8 cellular contexts compared by ENCODE assay signal in the genomic region with DNA sequence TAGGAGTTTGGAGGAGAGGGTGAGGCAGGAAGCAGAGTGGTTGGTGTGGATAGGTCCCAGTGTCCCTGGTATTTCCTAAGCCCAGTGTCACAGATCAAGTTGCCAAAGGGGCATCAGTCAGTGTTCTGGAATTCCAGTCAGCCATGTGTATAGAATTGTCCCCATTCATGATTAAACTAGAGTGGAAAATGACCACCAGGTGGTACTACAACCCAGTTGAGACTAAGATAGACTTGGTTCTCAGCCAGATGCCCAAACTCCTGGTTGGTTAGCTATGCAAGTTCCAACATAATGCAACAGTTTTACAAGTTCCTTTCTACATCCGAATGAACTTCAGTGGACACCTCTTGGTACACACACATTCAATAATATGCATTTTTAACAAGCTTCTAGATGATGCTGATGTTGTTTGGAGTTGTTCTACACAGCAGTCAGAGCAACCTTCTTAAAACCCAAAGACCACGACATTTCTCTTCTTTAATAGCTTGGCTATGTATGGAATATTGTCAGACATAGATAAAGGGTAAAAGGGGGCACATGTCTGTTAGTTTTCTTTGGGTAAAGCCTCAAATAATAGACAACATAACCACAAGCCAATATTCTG. TPM values are rescaled to one million over a fixed set of nuclear protein-coding genes. Genes with fewer than 3 reads are reported as not detected.
DNase-seq lines count a peak whose midpoint lies in the region; ATAC-seq and TF ChIP-seq lines count a peak whose summit lies in the region.

No MANE protein-coding gene starts in this region.

- H3K4me3 ChIP-seq in AG04449 (ENCODE audit: low read depth, low read length) (no peak overlapping the region), astrocyte of the cerebellum (ENCODE audit: low read depth, low read length) (no peak overlapping the region), iPS DF 6.9 (ENCODE audit: low read length) (no peak overlapping the region), spleen (no peak overlapping the region)

- no peaks in the 10 kb centered on the region for H3K4me1 ChIP-seq in iPS DF 6.9 (ENCODE audit: control insufficient read depth, insufficient read depth, low read length)
- peaks cover 0 to 5% (median 0%) of the 10 kb centered on the region in 6 donors for H3K4me1 ChIP-seq in spleen

- TF ChIP-seq CTCF in AG04449 (IDR thresholded peaks at IDR 0.05; ENCODE audit: insufficient read depth, low read length, missing control alignments) (peak; percentile 50), astrocyte of the cerebellum (IDR thresholded peaks at IDR 0.05; ENCODE audit: low read depth, low read length, missing control alignments) (peak; percentile 60), spleen (IDR thresholded peaks at IDR 0.05 in 8 of 11, conservative IDR thresholded peaks at IDR 0.05 in 3 of 11) (peak in 9 of 11 experiments; percentile 16 to 56 (median 50))

- CTCF ChIA-PET in AG04449 (lab: Yijun Ruan, JAX), result interaction anchor here (0.7 to 7.2 kb wide), 23 partner anchors 8 to 462 kb away, joined by 3 to 75 read pairs (median 4); a partner anchor contains a TSS

- H3K36me3 ChIP-seq in iPS DF 6.9 (ENCODE audit: control insufficient read depth, insufficient read depth, low read length), result no peaks in the 10 kb centered on the region
- no peaks in the 10 kb centered on the region for H3K36me3 ChIP-seq in spleen

- H3K27me3 ChIP-seq in iPS DF 6.9 (ENCODE audit: control insufficient read depth, insufficient read depth, low read length) (no peaks in the 10 kb centered on the region), spleen (replicated peaks in 1 of 7) (no peaks in the 10 kb centered on the region)

- POLR2A ChIA-PET in AG04449 (lab: Yijun Ruan, JAX), result interaction anchor here (1.0 kb wide), 1 partner anchor 415 kb away, joined by 3 read pairs; a partner anchor contains a TSS

- WGBS in iPS DF 6.9 (ENCODE audit: insufficient coverage, insufficient read length), result no CpG with 5 or more reads among the region's 2 CpGs
- WGBS in spleen, 5 donors, result 44 to 60% (median 46%) methylated on average over 2 of the region's 2 CpGs

- H3K9me3 ChIP-seq in iPS DF 6.9 (ENCODE audit: control insufficient read depth, insufficient read depth, low read length) (no peaks in the 10 kb centered on the region), spleen (no peaks in the 10 kb centered on the region)

- intact Hi-C loops in spleen (cut with DNase I; ENCODE audit: low total_unique reads), result no loop called here

- ATAC-seq in HG03354 (IDR thresholded peaks at IDR 0.05; ENCODE audit: poor library complexity, severe bottlenecking, unreplicated experiment) (peak; percentile 72), GM21381 (IDR thresholded peaks at IDR 0.05; ENCODE audit: unreplicated experiment) (no peak)

- in situ Hi-C loops in astrocyte of the cerebellum (cut with HindIII; ENCODE audit: low sequenced_read_pairs), result loop anchor here (25.0 kb wide), 1 partner anchor 425 kb away; a partner anchor contains a TSS

- TF ChIP-seq POLR2A in spleen (IDR thresholded peaks at IDR 0.05), result no peak

- H3K27ac ChIP-seq in iPS DF 6.9 (ENCODE audit: low read length) (no peak overlapping the region), spleen (no peak overlapping the region)

- DNase-seq in AG04449 (ENCODE audit: low read depth, low spot score) (no peak), GDM1 (lab: John Stamatoyannopoulos, UW) (peak; percentile 49), NCI-H446 treated with DMSO at 0.1 percent for 48 hours (lab: John Stamatoyannopoulos, UW) (peak; percentile 54), astrocyte of the cerebellum (ENCODE audit: low read depth) (peak; percentile 70), iPS DF 6.9 (ENCODE audit: low read depth, low spot score) (peak; percentile 61), spleen (no peak)

RNA-seq across cellular contexts. Expression of a gene that starts 8.4 kb away (rescaled TPM):
- total RNA-seq in spleen, result 10 to 100 TPM; 33.9 to 64.0 (median 39.2) TPM
- polyA plus RNA-seq in spleen, result 10 to 100 TPM; 18.4 to 24.7 (median 21.3) TPM

RNA-seq across cellular contexts. Expression of a gene that starts 9.3 kb away (rescaled TPM):
- 1 to 10 TPM in 6 of 7 donors, under 1 TPM in 1; 0.91 to 3.0 (median 1.7) TPM for total RNA-seq in spleen
- polyA plus RNA-seq in spleen, result under 1 TPM; 0.09 to 0.45 (median 0.26) TPM

Comparison
In these comparisons a context has a peak if more than half of its experiments do, and no peak if none do; other contexts are left out.
1. DNase-seq: peak in GDM1 (single experiment), NCI-H446 treated with DMSO at 0.1 percent for 48 hours (single experiment), astrocyte of the cerebellum (single experiment) and iPS DF 6.9 (single experiment); none in AG04449 (single experiment) and spleen (single experiment).
2. Peak in every context shown above with its lines, with median percentiles within 50 percentile points of each other: CTCF ChIP-seq.